In the genomic region with DNA sequence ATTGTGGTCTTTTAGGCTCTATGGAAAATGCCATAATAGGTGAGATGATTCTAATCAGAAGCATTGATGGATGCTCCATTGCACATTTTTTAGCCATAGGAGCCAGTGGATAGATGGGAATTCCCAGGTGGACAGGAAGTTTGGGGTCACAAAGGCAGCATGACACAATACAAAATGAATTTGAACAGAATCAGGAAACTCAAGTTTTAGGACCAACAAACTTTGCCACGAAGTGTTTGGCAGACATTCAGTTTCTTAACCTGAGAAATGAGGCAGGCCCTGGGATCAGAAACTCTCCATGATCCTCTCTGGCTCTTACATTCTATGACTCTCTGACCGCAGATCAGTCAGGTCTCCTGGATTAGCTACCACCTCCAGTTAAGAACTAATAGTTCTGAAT, we compare ENCODE assay signal across 30 cellular contexts.
DNase-seq lines count a peak whose midpoint lies in the region; ATAC-seq and TF ChIP-seq lines count a peak whose summit lies in the region.
"Had no signal": no experiment of that assay in that cellular context is flagged by ENCODE, and none has a peak within 500 bp of the region (broad histone marks: within the 10 kb centered on the region; RNA-seq: fewer than 3 reads in every experiment).

No MANE protein-coding gene starts in this region.

- no peak overlapping the region for H3K4me2 ChIP-seq in hepatocyte
- H3K4me2 ChIP-seq: KMS-11, SK-N-SH had no signal

- WGBS in hepatocyte (ENCODE audit: low lambda C conversion rate, missing lambda C conversion rate): 91% methylated on average over 2 of the region's 2 CpGs

- no peak overlapping the region for H2AFZ ChIP-seq in hepatocyte

- no peaks in the 10 kb centered on the region for H3K9me3 ChIP-seq in hepatocyte (ENCODE audit: low read depth)
- H3K9me3 ChIP-seq: body of pancreas, colonic mucosa, heart left ventricle, neutrophil, sigmoid colon, SK-N-SH had no signal

- DNase-seq in ELR (ENCODE audit: low read depth) (peak; percentile 51), M059J (ENCODE audit: low read depth) (peak; percentile 98), choroid plexus epithelial cell (ENCODE audit: low read depth) (peak; percentile 31), pulmonary artery endothelial cell (ENCODE audit: low read depth, low spot score) (peak; percentile 4), hepatocyte (ENCODE audit: low spot score) (no peak), OCI-M2 (lab: John Stamatoyannopoulos, UW; ENCODE audit: unreplicated experiment) (no peak), GM20000 (ENCODE audit: low spot score) (no peak)
- DNase-seq: activated gamma-delta T cell treated with Interleukin-2 at 50 U/mL for 16 hours; activated naive CD8-positive, alpha-beta T cell treated with anti-CD3 and anti-CD28 coated beads, Interleukin-2, amount 50 U/mL, for 24 hours; activated T-cell treated with anti-CD3 and anti-CD28 coated beads, Interleukin-2, amount 50 U/mL, for 1 hour; AML-193; body of pancreas; CD4-positive, alpha-beta memory T cell; colonic mucosa; effector memory CD8-positive, alpha-beta T cell; foreskin fibroblast; H9; heart left ventricle; naive B cell; NCI-H1436; NCI-H748 treated with DMSO at 0.1 percent for 48 hours; sigmoid colon; SK-N-SH; stimulated activated CD4-positive, alpha-beta T cell treated with anti-CD3 and anti-CD28 coated beads, Interleukin-15, amount 100 ng/mL, for 24 hours; stimulated activated naive B cell treated with anti-CD40 and anti-IgM and Interleukin-4, amounts not matched to agents 10 μg/mL and 1 μg/mL and 100 μg/mL, for 72 hours; T-helper 17 cell had no signal

- H3K27me3 ChIP-seq in hepatocyte: no peaks in the 10 kb centered on the region
- H3K27me3 ChIP-seq: body of pancreas, colonic mucosa, heart left ventricle, neutrophil, sigmoid colon had no signal

- H4K20me1 ChIP-seq in hepatocyte (ENCODE audit: insufficient read depth, poor library complexity, severe bottlenecking): no peaks in the 10 kb centered on the region

- H3K27ac ChIP-seq in hepatocyte: no peak overlapping the region
- H3K27ac ChIP-seq: body of pancreas, colonic mucosa, heart left ventricle, KMS-11, neutrophil, sigmoid colon had no signal

- H3K79me2 ChIP-seq in hepatocyte: no peaks in the 10 kb centered on the region

- no peak for ATAC-seq in HG03135 (IDR thresholded peaks at IDR 0.05; ENCODE audit: unreplicated experiment)
- ATAC-seq: activated naive CD8-positive, alpha-beta T cell treated with anti-CD3 and anti-CD28 coated beads, Interleukin-2, amount 50 U/mL, for 24 hours; body of pancreas; effector memory CD8-positive, alpha-beta T cell; esophagus mucosa; heart left ventricle; stimulated activated naive B cell treated with anti-CD40 and anti-IgM and Interleukin-4, amounts not matched to agents 10 μg/mL and 1 μg/mL and 100 μg/mL, for 72 hours; T-helper 17 cell had no signal

- H3K4me3 ChIP-seq in choroid plexus epithelial cell (ENCODE audit: low read depth, low read length): no peak overlapping the region
- H3K4me3 ChIP-seq in hepatocyte: no peak overlapping the region
- H3K4me3 ChIP-seq: body of pancreas, colonic mucosa, heart left ventricle, sigmoid colon had no signal

- TF ChIP-seq CTCF in choroid plexus epithelial cell (conservative IDR thresholded peaks at IDR 0.05; ENCODE audit: low read depth, low read length): no peak
- TF ChIP-seq CTCF in hepatocyte (IDR thresholded peaks at IDR 0.05; ENCODE audit: poor library complexity): no peak
- no peak for TF ChIP-seq CTCF in GM20000 (IDR thresholded peaks at IDR 0.05; ENCODE audit: extremely low read depth, missing control alignments)

- H3K9me2 ChIP-seq in hepatocyte (replicated peaks; ENCODE audit: insufficient read depth): no peaks in the 10 kb centered on the region
- H3K9me2 ChIP-seq: SK-N-SH had no signal

- H3K36me3 ChIP-seq in hepatocyte (replicated peaks; ENCODE audit: insufficient read depth, low read depth): no peaks in the 10 kb centered on the region
- H3K36me3 ChIP-seq: colonic mucosa, neutrophil, sigmoid colon had no signal

- no peaks in the 10 kb centered on the region for H3K4me1 ChIP-seq in hepatocyte (ENCODE audit: insufficient read depth)
- H3K4me1 ChIP-seq: body of pancreas, colonic mucosa had no signal

Comparison
In these comparisons a context has a peak if more than half of its experiments do, and no peak if none do; other contexts are left out.
1. DNase-seq: peak in ELR (single experiment), M059J (single experiment), choroid plexus epithelial cell (single experiment) and pulmonary artery endothelial cell (single experiment); none in hepatocyte (single experiment), OCI-M2 (single experiment) and GM20000 (single experiment).